ENCODE assay signal across 8 cellular contexts in genomic region chr11:60915250-60915914, GRCh38. TPM values are rescaled to one million over a fixed set of nuclear protein-coding genes. Genes with fewer than 3 reads are reported as not detected.
DNase-seq lines count a peak whose midpoint lies in the region; ATAC-seq lines count a peak whose summit lies in the region.

No MANE protein-coding gene starts in this region.

- peak overlapping the region; percentile 72 to 96 for H3K9ac ChIP-seq in duodenal mucosa (ENCODE audit: low read depth in 1 of 2, low read length in 2 of 2)

- peak overlapping the region; percentile 67 for H3K4me3 ChIP-seq in MG63
- H3K4me3 ChIP-seq in duodenal mucosa (ENCODE audit: low read depth in 1 of 2, low read length in 2 of 2) = peak overlapping the region; percentile 76 to 91

- peaks cover 6% of the 10 kb centered on the region for H3K36me3 Mint-ChIP-seq in activated CD4-positive, alpha-beta T cell treated with anti-CD3 and anti-CD28 coated beads, Interleukin-2, amount 10 ng/mL, durations not matched to agents 7 days and 5 days (ENCODE audit: low read depth)
- H3K36me3 Mint-ChIP-seq in memory B cell = peaks cover 11% of the 10 kb centered on the region

- H3K9me3 Mint-ChIP-seq in activated CD4-positive, alpha-beta T cell treated with anti-CD3 and anti-CD28 coated beads, Interleukin-2, amount 10 ng/mL, durations not matched to agents 7 days and 5 days = no peaks in the 10 kb centered on the region
- no peaks in the 10 kb centered on the region for H3K9me3 Mint-ChIP-seq in memory B cell

- H3K9me3 ChIP-seq in MG63 (no peaks in the 10 kb centered on the region), duodenal mucosa (ENCODE audit: control insufficient read depth in 1 of 2, low read length in 2 of 2) (no peaks in the 10 kb centered on the region)

- DNase-seq in ELR (ENCODE audit: low read depth) (peak; percentile 83), MG63 (peak; percentile 74), memory B cell (ENCODE audit: low spot score in 2 of 2) (peak; percentile 63 to 72), SHP77 treated with DMSO at 0.1 percent for 48 hours (lab: John Stamatoyannopoulos, UW) (no peak)
- DNase-seq in activated CD4-positive, alpha-beta T cell treated with anti-CD3 and anti-CD28 coated beads, Interleukin-2, amount 10 ng/mL, durations not matched to agents 7 days and 5 days = peak; percentile 79
- peak; percentile 45 to 58 for DNase-seq in stimulated activated CD8-positive, alpha-beta memory T cell treated with anti-CD3 and anti-CD28 coated beads, Interleukin-15, amount 100 ng/mL, for 4 hours (ENCODE audit: low read depth in 2 of 2)

- POLR2A ChIA-PET in activated CD4-positive, alpha-beta T cell treated with anti-CD3 and anti-CD28 coated beads, Interleukin-2, amount 10 ng/mL, durations not matched to agents 7 days and 5 days (lab: Charles Lee) = interaction anchor here (0.9 kb wide), 1 partner anchor 9 kb away, joined by 4 read pairs; the partner anchor contains the start of gene PRPF19

- ATAC-seq in GM21737 (IDR thresholded peaks at IDR 0.05; ENCODE audit: unreplicated experiment) (peak; percentile 55), memory B cell (ENCODE audit: low read depth) (peak; percentile 66)

- H3K4me3 Mint-ChIP-seq in activated CD4-positive, alpha-beta T cell treated with anti-CD3 and anti-CD28 coated beads, Interleukin-2, amount 10 ng/mL, durations not matched to agents 7 days and 5 days = peak overlapping the region; percentile 92
- peak overlapping the region; percentile 97 for H3K4me3 Mint-ChIP-seq in memory B cell

- peaks cover 44% of the 10 kb centered on the region for H3K4me1 Mint-ChIP-seq in activated CD4-positive, alpha-beta T cell treated with anti-CD3 and anti-CD28 coated beads, Interleukin-2, amount 10 ng/mL, durations not matched to agents 7 days and 5 days
- peaks cover 40% of the 10 kb centered on the region for H3K4me1 Mint-ChIP-seq in memory B cell

- H3K36me3 ChIP-seq in MG63 = peaks cover 14% of the 10 kb centered on the region
- H3K36me3 ChIP-seq in duodenal mucosa (ENCODE audit: control insufficient read depth in 1 of 2, insufficient read depth in 2 of 2, low read length in 2 of 2) = peaks cover 1 to 9% of the 10 kb centered on the region in 2 donors

- peak overlapping the region; percentile 88 for H3K27ac Mint-ChIP-seq in activated CD4-positive, alpha-beta T cell treated with anti-CD3 and anti-CD28 coated beads, Interleukin-2, amount 10 ng/mL, durations not matched to agents 7 days and 5 days
- peak overlapping the region; percentile 81 for H3K27ac Mint-ChIP-seq in memory B cell

- H3K27me3 ChIP-seq in MG63 = no peaks in the 10 kb centered on the region; the same call in 1 of the 2 replicates
- no peaks in the 10 kb centered on the region for H3K27me3 ChIP-seq in duodenal mucosa (ENCODE audit: control insufficient read depth in 1 of 2, insufficient read depth in 2 of 2, low read length in 2 of 2)

- H3K27me3 Mint-ChIP-seq in activated CD4-positive, alpha-beta T cell treated with anti-CD3 and anti-CD28 coated beads, Interleukin-2, amount 10 ng/mL, durations not matched to agents 7 days and 5 days = no peaks in the 10 kb centered on the region
- no peaks in the 10 kb centered on the region for H3K27me3 Mint-ChIP-seq in memory B cell

- CTCF ChIA-PET in activated CD4-positive, alpha-beta T cell treated with anti-CD3 and anti-CD28 coated beads, Interleukin-2, amount 10 ng/mL, durations not matched to agents 7 days and 5 days (lab: Charles Lee) = interaction anchor here (0.7 to 4.8 kb wide), 15 partner anchors 9 to 441 kb away, joined by 3 to 40 read pairs (median 3); partner anchors contain the start of genes CD6, PRPF19 and TMEM132A

- no peak overlapping the region for H3K27ac ChIP-seq in duodenal mucosa (ENCODE audit: low read depth, low read length)

- H3K4me1 ChIP-seq in duodenal mucosa (ENCODE audit: control insufficient read depth in 1 of 2, insufficient read depth in 2 of 2, low read length in 2 of 2) = peaks cover 26 to 39% of the 10 kb centered on the region in 2 donors

RNA-seq across cellular contexts. Expression of gene TMEM109, which starts 1.4 kb away (rescaled TPM):
- 16.6 and 17.6 TPM in 2 replicates for total RNA-seq in MG63 (2014; rRNA removed; shearing (Covaris generic); ENCODE audit: low replicate concordance)
- 100 to 1,000 TPM; 114 to 119 TPM for total RNA-seq in activated CD4-positive, alpha-beta T cell treated with anti-CD3 and anti-CD28 coated beads, Interleukin-2, amount 10 ng/mL, durations not matched to agents 7 days and 5 days

RNA-seq across cellular contexts. Expression of gene TMEM132A, which starts 8.9 kb away (rescaled TPM):
- 4.8 and 16.3 TPM in 2 replicates for total RNA-seq in MG63 (2014; rRNA removed; shearing (Covaris generic); ENCODE audit: low replicate concordance)
- under 1 TPM; 0.40 to 0.47 TPM for total RNA-seq in activated CD4-positive, alpha-beta T cell treated with anti-CD3 and anti-CD28 coated beads, Interleukin-2, amount 10 ng/mL, durations not matched to agents 7 days and 5 days

RNA-seq across cellular contexts. Expression of gene PRPF19, which starts 9.0 kb away (rescaled TPM):
- total RNA-seq in MG63 (2014; rRNA removed; shearing (Covaris generic); ENCODE audit: low replicate concordance) = 94.4 and 98.0 TPM in 2 replicates
- 100 to 1,000 TPM; 125 to 128 TPM for total RNA-seq in activated CD4-positive, alpha-beta T cell treated with anti-CD3 and anti-CD28 coated beads, Interleukin-2, amount 10 ng/mL, durations not matched to agents 7 days and 5 days

RNA-seq across cellular contexts. Expression of gene SLC15A3, which starts 36.6 kb away (rescaled TPM):
- not detected in 2 replicates for total RNA-seq in MG63 (2014; rRNA removed; shearing (Covaris generic); ENCODE audit: low replicate concordance)
- 1 to 10 TPM; 4.0 to 4.2 TPM for total RNA-seq in activated CD4-positive, alpha-beta T cell treated with anti-CD3 and anti-CD28 coated beads, Interleukin-2, amount 10 ng/mL, durations not matched to agents 7 days and 5 days

RNA-seq across cellular contexts. Expression of gene ZP1, which starts 48.0 kb away (rescaled TPM):
- not detected in 2 replicates for total RNA-seq in MG63 (2014; rRNA removed; shearing (Covaris generic); ENCODE audit: low replicate concordance)
- not detected for total RNA-seq in activated CD4-positive, alpha-beta T cell treated with anti-CD3 and anti-CD28 coated beads, Interleukin-2, amount 10 ng/mL, durations not matched to agents 7 days and 5 days
